12 cellular contexts compared by ENCODE assay signal in the genomic region with DNA sequence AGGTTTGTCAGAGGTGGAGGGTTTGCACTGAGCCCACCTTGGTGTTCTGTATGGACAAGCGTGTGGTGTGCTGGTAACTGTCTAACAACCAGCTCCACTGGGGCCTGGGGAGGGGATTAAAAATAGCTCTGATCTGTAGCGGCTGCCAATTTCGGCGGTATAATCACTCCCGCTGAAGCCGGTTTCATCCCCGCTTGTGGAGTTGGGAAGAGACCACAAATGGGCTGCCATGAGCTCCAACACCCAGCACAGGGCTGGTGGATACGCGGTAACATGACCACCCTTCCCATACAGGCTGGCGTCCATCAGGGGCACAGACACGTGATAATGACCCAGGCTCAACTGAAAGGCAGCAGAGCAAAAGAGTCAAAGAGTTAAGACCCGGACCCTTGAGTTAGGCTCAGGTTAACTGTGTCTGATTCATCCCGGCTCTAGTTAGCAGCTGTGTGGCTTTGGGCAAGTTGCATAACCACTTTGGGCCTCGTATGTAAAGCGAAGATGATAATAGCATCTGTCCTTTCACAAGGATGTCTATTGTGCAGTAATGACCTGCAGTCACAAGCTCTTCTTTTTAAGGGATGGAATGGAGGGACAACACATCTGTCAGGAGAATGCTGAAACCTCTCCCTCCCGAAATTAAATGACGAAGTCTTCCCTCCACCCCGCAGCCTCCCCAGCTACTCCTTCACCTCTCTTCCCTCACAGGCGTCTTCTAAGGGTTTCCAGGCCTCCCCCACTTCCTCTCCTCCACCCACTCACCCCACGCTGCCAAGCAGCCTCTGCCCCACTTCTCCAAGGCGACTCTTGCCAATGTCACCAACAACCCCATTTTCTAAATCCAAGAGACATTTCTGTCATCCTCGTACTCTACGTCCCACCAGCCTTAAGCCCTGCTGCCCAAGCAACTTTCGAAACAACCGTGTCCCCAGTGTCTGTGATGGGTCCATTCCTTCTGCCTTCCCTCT.
DNase-seq lines count a peak whose midpoint lies in the region; ATAC-seq and TF ChIP-seq lines count a peak whose summit lies in the region.
"Had no signal": no experiment of that assay in that cellular context is flagged by ENCODE, and none has a peak within 500 bp of the region (broad histone marks: within the 10 kb centered on the region; RNA-seq: fewer than 3 reads in every experiment).

No MANE protein-coding gene starts in this region.

- peak overlapping the region; percentile 96 for H3K4me2 ChIP-seq in OCI-LY3 (ENCODE audit: low read length)
- no peak overlapping the region for H3K4me2 ChIP-seq in PC-9

- H3K4me1 ChIP-seq in OCI-LY3 (ENCODE audit: low read length) = peaks cover 95% of the 10 kb centered on the region
- no peaks in the 10 kb centered on the region for H3K4me1 ChIP-seq in colonic mucosa
- H3K4me1 ChIP-seq in PC-9 (replicated peaks; ENCODE audit: insufficient read depth) = no peaks in the 10 kb centered on the region

- H2AFZ ChIP-seq in OCI-LY3 (ENCODE audit: low read depth, low read length) (no peak overlapping the region), PC-9 (no peak overlapping the region)

- peak overlapping the region; percentile 60 for H3K27ac Mint-ChIP-seq in stimulated activated naive B cell treated with anti-CD40 and anti-IgM and Interleukin-4, amounts not matched to agents 10 μg/mL and 1 μg/mL and 100 μg/mL, for 72 hours
- H3K27ac Mint-ChIP-seq: B cell had no signal

- no peaks in the 10 kb centered on the region for H4K20me1 ChIP-seq in OCI-LY3 (ENCODE audit: insufficient read depth, low read length)
- H4K20me1 ChIP-seq in PC-9 (ENCODE audit: insufficient read depth) = no peaks in the 10 kb centered on the region

- H3K27me3 ChIP-seq in OCI-LY3 (ENCODE audit: low read depth, low read length) = no peaks in the 10 kb centered on the region
- H3K27me3 ChIP-seq in colonic mucosa = no peaks in the 10 kb centered on the region
- H3K27me3 ChIP-seq in PC-9 (ENCODE audit: insufficient read depth, low read depth) = peaks cover 100% of the 10 kb centered on the region

- H3K4me3 Mint-ChIP-seq in stimulated activated naive B cell treated with anti-CD40 and anti-IgM and Interleukin-4, amounts not matched to agents 10 μg/mL and 1 μg/mL and 100 μg/mL, for 72 hours = no peak overlapping the region
- H3K4me3 Mint-ChIP-seq: B cell had no signal

- H3K9me3 ChIP-seq in OCI-LY3 (ENCODE audit: insufficient read depth, low read length) (no peaks in the 10 kb centered on the region), colonic mucosa (no peaks in the 10 kb centered on the region), PC-9 (ENCODE audit: insufficient read depth, low read depth) (no peaks in the 10 kb centered on the region)

- H3K4me3 ChIP-seq in OCI-LY3 (ENCODE audit: low read length) (peak overlapping the region; percentile 84), colonic mucosa (no peak overlapping the region), PC-9 (no peak overlapping the region)

- TF ChIP-seq CTCF in OCI-LY3 (IDR thresholded peaks at IDR 0.05; ENCODE audit: low read depth, low read length) (no peak), colonic mucosa (IDR thresholded peaks at IDR 0.05) (no peak), PC-9 (conservative IDR thresholded peaks at IDR 0.05) (no peak)

- CTCF ChIA-PET in PC-9 (lab: Charles Lee) = no interaction called here

- DNase-seq in activated effector memory CD4-positive, alpha-beta T cell treated with anti-CD3 and anti-CD28 coated beads, Interleukin-2, amount 50 U/mL, for 16 hours = peak; percentile 63
- no peak for DNase-seq in activated effector memory CD4-positive, alpha-beta T cell treated with Interleukin-2 at 50 U/mL for 16 hours
- DNase-seq in colonic mucosa (peak; percentile 20), PC-9 (no peak), HK-2 (ENCODE audit: unreplicated experiment) (no peak)
- DNase-seq in stimulated activated naive B cell treated with anti-CD40 and anti-IgM and Interleukin-4, amounts not matched to agents 10 μg/mL and 1 μg/mL and 100 μg/mL, for 72 hours = no peak
- DNase-seq: naive B cell, NCI-H146 had no signal

- peaks cover under 1 to 9% of the 10 kb centered on the region in 2 donors for H3K36me3 Mint-ChIP-seq in stimulated activated naive B cell treated with anti-CD40 and anti-IgM and Interleukin-4, amounts not matched to agents 10 μg/mL and 1 μg/mL and 100 μg/mL, for 72 hours

- BruUV-seq in PC-9 (replicated peaks; lab: Mats Ljungman, UMichigan) = no TSS peak

- peak overlapping the region; percentile 99 for H3K9ac ChIP-seq in OCI-LY3 (ENCODE audit: low read length)
- no peak overlapping the region for H3K9ac ChIP-seq in colonic mucosa (ENCODE audit: low read depth in 2 of 2, low read length in 2 of 2)

- intact Hi-C loops in colonic mucosa (cut with DNase I) (no loop called here), PC-9 (cut with micrococcal nuclease; ENCODE audit: unreplicated experiment) (no loop called here)

- peaks cover 51 to 72% of the 10 kb centered on the region in 2 donors for H3K4me1 Mint-ChIP-seq in stimulated activated naive B cell treated with anti-CD40 and anti-IgM and Interleukin-4, amounts not matched to agents 10 μg/mL and 1 μg/mL and 100 μg/mL, for 72 hours

- POLR2A ChIA-PET in PC-9 (lab: Charles Lee; ENCODE audit: unreplicated experiment) = no interaction called here

- no peak for ATAC-seq in stimulated activated naive B cell treated with anti-CD40 and anti-IgM and Interleukin-4, amounts not matched to agents 10 μg/mL and 1 μg/mL and 100 μg/mL, for 72 hours (replicated peaks)
- no peak for ATAC-seq in esophagus mucosa
- ATAC-seq: SK-N-SH treated with all-trans-retinoic acid at 6 μM for 48 hours had no signal

- peaks cover 0 to under 1% of the 10 kb centered on the region in 2 donors for H3K9me3 Mint-ChIP-seq in stimulated activated naive B cell treated with anti-CD40 and anti-IgM and Interleukin-4, amounts not matched to agents 10 μg/mL and 1 μg/mL and 100 μg/mL, for 72 hours
- H3K9me3 Mint-ChIP-seq: naive B cell had no signal

- peaks cover 25 to 48% of the 10 kb centered on the region in 2 donors for H3K27me3 Mint-ChIP-seq in stimulated activated naive B cell treated with anti-CD40 and anti-IgM and Interleukin-4, amounts not matched to agents 10 μg/mL and 1 μg/mL and 100 μg/mL, for 72 hours

- no peaks in the 10 kb centered on the region for H3K9me2 ChIP-seq in PC-9 (ENCODE audit: insufficient read depth)

- H3K27ac ChIP-seq in OCI-LY3 (ENCODE audit: low read length) (peak overlapping the region; percentile 98), colonic mucosa (no peak overlapping the region), PC-9 (no peak overlapping the region)

- H3K79me2 ChIP-seq in OCI-LY3 (ENCODE audit: low read length) = peaks cover 77% of the 10 kb centered on the region
- no peaks in the 10 kb centered on the region for H3K79me2 ChIP-seq in PC-9 (ENCODE audit: low read depth)

- no peaks in the 10 kb centered on the region for H3F3A ChIP-seq in PC-9 (ENCODE audit: insufficient read depth, low read depth)

- H3K36me3 ChIP-seq in OCI-LY3 (replicated peaks; ENCODE audit: low read depth, low read length) (peaks cover 21% of the 10 kb centered on the region), colonic mucosa (no peaks in the 10 kb centered on the region), PC-9 (ENCODE audit: low read depth) (no peaks in the 10 kb centered on the region)

Comparison
In these comparisons a context has a peak if more than half of its experiments do, and no peak if none do; other contexts are left out.
1. DNase-seq: peak in activated effector memory CD4-positive, alpha-beta T cell treated with anti-CD3 and anti-CD28 coated beads, Interleukin-2, amount 50 U/mL, for 16 hours (single experiment) and colonic mucosa (single experiment); none in activated effector memory CD4-positive, alpha-beta T cell treated with Interleukin-2 at 50 U/mL for 16 hours (single experiment), stimulated activated naive B cell treated with anti-CD40 and anti-IgM and Interleukin-4, amounts not matched to agents 10 μg/mL and 1 μg/mL and 100 μg/mL, for 72 hours (single experiment), PC-9 (0 of 2) and HK-2 (single experiment).